7 cellular contexts compared by ENCODE assay signal in the genomic region with DNA sequence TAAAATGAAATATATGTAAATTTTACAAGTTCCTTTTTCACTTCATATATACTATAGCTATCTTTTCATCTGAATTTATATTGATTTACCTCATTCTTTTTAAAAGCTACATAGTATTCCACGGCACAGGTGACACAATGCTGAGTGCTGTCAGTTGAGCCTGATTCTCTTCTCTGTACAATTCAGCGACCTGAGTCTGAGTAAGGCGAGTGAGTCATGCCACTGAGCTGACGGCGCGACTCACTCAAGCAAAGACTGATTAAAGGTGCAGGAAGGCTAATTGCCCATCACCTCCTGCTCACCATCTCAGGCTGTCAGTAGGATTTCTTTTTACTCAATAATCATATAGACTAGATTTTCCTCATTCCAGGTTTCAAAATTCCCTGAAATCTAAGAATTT. TPM values are rescaled to one million over a fixed set of nuclear protein-coding genes. Genes with fewer than 3 reads are reported as not detected.
"Had no signal": no experiment of that assay in that cellular context is flagged by ENCODE, and none has a peak within 500 bp of the region (broad histone marks: within the 10 kb centered on the region; RNA-seq: fewer than 3 reads in every experiment).

No MANE protein-coding gene starts in this region.

RNA-seq across cellular contexts. Expression of a gene that starts 39.5 kb away (rescaled TPM):
- total RNA-seq: LHCN-M2, SJSA1 had no signal

RNA-seq across cellular contexts. Expression of a gene that starts 39.7 kb away (rescaled TPM):
- total RNA-seq: LHCN-M2, NCI-H460, SJSA1 had no signal

RNA-seq across cellular contexts. Expression of a gene that starts 57.8 kb away (rescaled TPM):
- total RNA-seq: activated CD4-positive, alpha-beta memory T cell treated with anti-CD3 and anti-CD28 coated beads, Interleukin-2, amount 10 ng/mL, durations not matched to agents 7 days and 5 days; activated CD8-positive, alpha-beta memory T cell treated with anti-CD3 and anti-CD28 coated beads for 36 hours; activated naive CD8-positive, alpha-beta T cell treated with anti-CD3 and anti-CD28 coated beads, Interleukin-2, amount 10 ng/mL, durations not matched to agents 7 days and 5 days; activated T-helper 1 cell treated with anti-CD3 and anti-CD28 coated beads, Interleukin-12 subunit alpha, Interleukin-12 subunit beta, Interleukin-2, Interleukin-4 antibody, amounts not matched to agents 30 ng/mL and 10 ng/mL and 1 ng/mL, durations not matched to agents 14 hours and 24 hours and 36 hours; NCI-H460; SJSA1 had no signal
